Comparison of ENCODE assay signal across 8 cellular contexts in genomic region chr11:67429722-67430121, GRCh38. TPM values are rescaled to one million over a fixed set of nuclear protein-coding genes. Genes with fewer than 3 reads are reported as not detected.
DNase-seq lines count a peak whose midpoint lies in the region; ATAC-seq and TF ChIP-seq lines count a peak whose summit lies in the region.
"Had no signal": no experiment of that assay in that cellular context is flagged by ENCODE, and none has a peak within 500 bp of the region (broad histone marks: within the 10 kb centered on the region; RNA-seq: fewer than 3 reads in every experiment).

No MANE protein-coding gene starts in this region.

- H4K20me1 ChIP-seq in BLaER1 treated with 17β-estradiol and CSF1 and Interleukin-3, amounts not matched to agents 10 nM and 100 nM: peaks cover 0 to 57% (median 40%) of the 10 kb centered on the region in 11 experiments; a peak in 18 of 22 replicates
- H4K20me1 ChIP-seq in OCI-LY7 (ENCODE audit: insufficient read depth, low read length): no peaks in the 10 kb centered on the region

- no peak overlapping the region for H2AFZ ChIP-seq in OCI-LY7 (ENCODE audit: low read length)

- H3K79me2 ChIP-seq in OCI-LY7 (ENCODE audit: insufficient read depth, low read depth, low read length): peaks cover 16% of the 10 kb centered on the region; the same call in 1 of the 2 replicates

- CTCF ChIA-PET in OCI-LY7 (lab: Charles Lee; ENCODE audit: unreplicated experiment): interaction anchor here (0.6 kb wide), 1 partner anchor 26 kb away, joined by 3 read pairs; the partner anchor contains the start of gene TBC1D10C

- no peaks in the 10 kb centered on the region for H3K9me2 ChIP-seq in OCI-LY7 (ENCODE audit: insufficient read depth, low read length)

- POLR2A ChIA-PET in OCI-LY7 (lab: Charles Lee): interaction anchor here (0.6 to 1.2 kb wide), 3 partner anchors 12 to 38 kb away, joined by 3 to 4 read pairs (median 3); partner anchors contain the start of gene RAD9A

- peaks cover 27 to 67% (median 55%) of the 10 kb centered on the region in 10 experiments for H3K4me1 ChIP-seq in BLaER1 treated with 17β-estradiol and CSF1 and Interleukin-3, amounts not matched to agents 10 nM and 100 nM
- peaks cover 40% of the 10 kb centered on the region for H3K4me1 ChIP-seq in OCI-LY7 (ENCODE audit: insufficient read depth, low read length, poor library complexity, severe bottlenecking)
- no peaks in the 10 kb centered on the region for H3K4me1 ChIP-seq in iPS-18a (ENCODE audit: control insufficient read depth, low read depth, low read length)

- DNase-seq in OCI-LY7 (ENCODE audit: low spot score) (no peak), NCI-H526 treated with DMSO at 0.1 percent for 48 hours (lab: John Stamatoyannopoulos, UW) (no peak), kidney tubule cell (ENCODE audit: low spot score) (no peak)
- DNase-seq: EL, NCI-H226 had no signal

- H3K4me2 ChIP-seq in BLaER1 treated with 17β-estradiol and CSF1 and Interleukin-3, amounts not matched to agents 10 nM and 100 nM: peak overlapping the region; percentile 79 to 98 (median 91)
- H3K4me2 ChIP-seq in OCI-LY7 (ENCODE audit: low read length): peak overlapping the region; percentile 78

- H3K9me3 ChIP-seq in BLaER1 treated with 17β-estradiol and CSF1 and Interleukin-3, amounts not matched to agents 10 nM and 100 nM (replicated peaks in 1 of 11): no peaks in the 10 kb centered on the region
- H3K9me3 ChIP-seq in OCI-LY7 (ENCODE audit: low read length) (no peaks in the 10 kb centered on the region), iPS-18a (ENCODE audit: control insufficient read depth, low read depth, low read length) (no peaks in the 10 kb centered on the region)

- peaks cover 42 to 55% (median 50%) of the 10 kb centered on the region in 11 experiments for H3K36me3 ChIP-seq in BLaER1 treated with 17β-estradiol and CSF1 and Interleukin-3, amounts not matched to agents 10 nM and 100 nM
- H3K36me3 ChIP-seq in OCI-LY7 (ENCODE audit: insufficient read depth, low read length) (peaks cover 40% of the 10 kb centered on the region), iPS-18a (ENCODE audit: control insufficient read depth, low read depth, low read length) (peaks cover 19% of the 10 kb centered on the region)

- no peak for TF ChIP-seq CTCF in OCI-LY7 (conservative IDR thresholded peaks at IDR 0.05; ENCODE audit: low read length)

- H3K27me3 ChIP-seq in BLaER1 treated with 17β-estradiol and CSF1 and Interleukin-3, amounts not matched to agents 10 nM and 100 nM: no peaks in the 10 kb centered on the region
- H3K27me3 ChIP-seq in iPS-18a (ENCODE audit: control insufficient read depth, insufficient read depth, low read length): no peaks in the 10 kb centered on the region

- intact Hi-C loops in OCI-LY7 (cut with micrococcal nuclease; ENCODE audit: unreplicated experiment): no loop called here

- ATAC-seq in HG03342 (IDR thresholded peaks at IDR 0.05; ENCODE audit: unreplicated experiment): no peak

- H3K4me3 ChIP-seq in BLaER1 treated with 17β-estradiol and CSF1 and Interleukin-3, amounts not matched to agents 10 nM and 100 nM: peak overlapping the region in 9 of 10 experiments; percentile 80 to 99 (median 90); a peak in 11 of 20 replicates
- H3K4me3 ChIP-seq in OCI-LY7 (ENCODE audit: low read depth, low read length, poor library complexity, severe bottlenecking) (peak overlapping the region; percentile 82), iPS-18a (ENCODE audit: low read length) (peak overlapping the region; percentile 92)

- peak overlapping the region; percentile 86 to 96 (median 90); a peak in 18 of 22 replicates for H3K9ac ChIP-seq in BLaER1 treated with 17β-estradiol and CSF1 and Interleukin-3, amounts not matched to agents 10 nM and 100 nM
- H3K9ac ChIP-seq in iPS-18a (ENCODE audit: low read length): no peak overlapping the region

- TSS peak; percentile 67 for BruUV-seq in OCI-LY7 (replicated peaks; lab: Mats Ljungman, UMichigan)

- H3K27ac ChIP-seq in BLaER1 treated with 17β-estradiol and CSF1 and Interleukin-3, amounts not matched to agents 10 nM and 100 nM: no peak overlapping the region
- no peak overlapping the region for H3K27ac ChIP-seq in OCI-LY7 (ENCODE audit: low read depth, low read length, poor library complexity, severe bottlenecking)
- no peak overlapping the region for H3K27ac ChIP-seq in iPS-18a (ENCODE audit: low read length)

RNA-seq across cellular contexts. Expression of gene RPS6KB2, which starts 1.4 kb away (rescaled TPM):
- total RNA-seq in OCI-LY7 (2014; rRNA removed; shearing (Covaris generic)): 51.1 and 69.4 TPM in 2 replicates
- 48.3 and 54.9 TPM in 2 replicates for total RNA-seq in OCI-LY7 (2022)

RNA-seq across cellular contexts. Expression of gene PTPRCAP, which starts 7.8 kb away (rescaled TPM):
- 175 and 212 TPM in 2 replicates for total RNA-seq in OCI-LY7 (2014; rRNA removed; shearing (Covaris generic))
- total RNA-seq in OCI-LY7 (2022): 101 and 129 TPM in 2 replicates

RNA-seq across cellular contexts. Expression of gene CORO1B, which starts 13.6 kb away (rescaled TPM):
- 48.0 and 55.3 TPM in 2 replicates for total RNA-seq in OCI-LY7 (2014; rRNA removed; shearing (Covaris generic))
- 85.3 and 87.4 TPM in 2 replicates for total RNA-seq in OCI-LY7 (2022)

RNA-seq across cellular contexts. Expression of gene CARNS1, which starts 14.2 kb away (rescaled TPM):
- 0.06 and 0.15 TPM in 2 replicates for total RNA-seq in OCI-LY7 (2014; rRNA removed; shearing (Covaris generic))
- 0.21 and 0.41 TPM in 2 replicates for total RNA-seq in OCI-LY7 (2022)

RNA-seq across cellular contexts. Expression of gene GPR152, which starts 22.8 kb away (rescaled TPM):
- total RNA-seq in OCI-LY7 (2014; rRNA removed; shearing (Covaris generic)): not detected in 2 replicates
- not detected in 2 replicates for total RNA-seq in OCI-LY7 (2022)
